Comparison of ENCODE assay signal across 1 cellular context in genomic region chr19:2722541-2723344, GRCh38.
TF ChIP-seq lines count a peak whose summit lies in the region.

No MANE protein-coding gene starts in this region.

TF ChIP-seq in K562, 482 proteins besides CTCF, POLR2A, EP300 and RAD21 (continued from another document and continues in another):
- TF ChIP-seq MGA (IDR thresholded peaks at IDR 0.05) (peak; percentile 87), GABPA (tag; conservative IDR thresholded peaks at IDR 0.05; ENCODE audit: low read depth) (no peak), PYGO2 (tag; IDR thresholded peaks at IDR 0.05) (no peak), SETDB1 (IDR thresholded peaks at IDR 0.05; ENCODE audit: low read length) (no peak), XRCC5 (IDR thresholded peaks at IDR 0.05; ENCODE audit: low read depth, low read length) (0 out of 2 replicates have a peak, but pooled peaks have one; percentile 74), VEZF1 (CRISPR knock-in tag; IDR thresholded peaks at IDR 0.05) (peak; percentile 59; the same call in 1 of the 2 replicates), FOSL1 (tag; conservative IDR thresholded peaks at IDR 0.05) (peak; percentile 93), HOMEZ (CRISPR knock-in tag; IDR thresholded peaks at IDR 0.05) (no peak), ETV5 (CRISPR knock-in tag; IDR thresholded peaks at IDR 0.05; ENCODE audit: low read depth) (no peak), OTX1 (CRISPR knock-in tag; IDR thresholded peaks at IDR 0.05) (no peak), ZNF143 (CRISPR knock-in tag; IDR thresholded peaks at IDR 0.05) (no peak; the same call in 1 of the 2 replicates), BHLHE40 (IDR thresholded peaks at IDR 0.05; ENCODE audit: low read length) (peak; percentile 74), ZNF57 (CRISPR knock-in tag; IDR thresholded peaks at IDR 0.05) (no peak), PHB (CRISPR knock-in tag; IDR thresholded peaks at IDR 0.05) (no peak), CBX2 (IDR thresholded peaks at IDR 0.05; ENCODE audit: insufficient read depth, low read length, poor library complexity, severe bottlenecking) (no peak), MYNN (IDR thresholded peaks at IDR 0.05) (peak; percentile 90), MYNN (CRISPR knock-in tag; IDR thresholded peaks at IDR 0.05) (no peak), PHF8 (IDR thresholded peaks at IDR 0.05; ENCODE audit: borderline replicate concordance, low read length) (0 out of 2 replicates have a peak, but pooled peaks have one; percentile 5), HMG20A (CRISPR knock-in tag; conservative IDR thresholded peaks at IDR 0.05) (no peak), THAP12 (CRISPR knock-in tag; IDR thresholded peaks at IDR 0.05) (no peak), ZBTB17 (CRISPR knock-in tag; IDR thresholded peaks at IDR 0.05) (peak; percentile 63), ZNF655 (CRISPR knock-in tag; IDR thresholded peaks at IDR 0.05) (no peak), FOXO4 (CRISPR knock-in tag; IDR thresholded peaks at IDR 0.05) (no peak; the same call in 1 of the 2 replicates), JUNB (CRISPR knock-in tag; conservative IDR thresholded peaks at IDR 0.05) (no peak), ZNF511 (CRISPR knock-in tag; IDR thresholded peaks at IDR 0.05) (0 out of 2 replicates have a peak, but pooled peaks have one; percentile 53), EP400 (IDR thresholded peaks at IDR 0.05) (no peak), FOXK1 (CRISPR knock-in tag; IDR thresholded peaks at IDR 0.05; ENCODE audit: borderline replicate concordance) (no peak), ZNF282 (CRISPR knock-in tag; IDR thresholded peaks at IDR 0.05) (no peak), MAFK (IDR thresholded peaks at IDR 0.05; ENCODE audit: low read length) (no peak), ERF (CRISPR knock-in tag; IDR thresholded peaks at IDR 0.05) (0 out of 2 replicates have a peak, but pooled peaks have one; percentile 68), ZNF699 (CRISPR knock-in tag; IDR thresholded peaks at IDR 0.05; ENCODE audit: insufficient replicate concordance) (no peak), ZBTB11 (CRISPR knock-in tag; IDR thresholded peaks at IDR 0.05) (peak in 1 of 3 experiments; percentile 55; a peak in 1 of 6 replicates), SMC3 (conservative IDR thresholded peaks at IDR 0.05; ENCODE audit: insufficient read depth, low read depth, low read length) (no peak), ILF3 (IDR thresholded peaks at IDR 0.05; ENCODE audit: borderline replicate concordance) (no peak), CXXC5 (CRISPR knock-in tag; IDR thresholded peaks at IDR 0.05) (peak; percentile 54; the same call in 1 of the 2 replicates), PURB (CRISPR knock-in tag; IDR thresholded peaks at IDR 0.05; ENCODE audit: low read depth) (no peak), BMI1 (IDR thresholded peaks at IDR 0.05; ENCODE audit: low read length) (no peak), SUPT5H (IDR thresholded peaks at IDR 0.05) (no peak)
